In genomic region chr2:85920810-85921545, GRCh38 we compare ENCODE assay signal across 1 cellular context.
TF ChIP-seq lines count a peak whose summit lies in the region.

No MANE protein-coding gene starts in this region.

TF ChIP-seq in endothelial cell of umbilical vein, 7 proteins besides CTCF, POLR2A, EP300 and RAD21 (continued from another document):
- TF ChIP-seq JUN (IDR thresholded peaks at IDR 0.05; ENCODE audit: borderline replicate concordance, insufficient read depth, insufficient read length, low read depth): no peak
